Comparison of ENCODE assay signal across 10 cellular contexts in genomic region chr22:31230155-31230870, GRCh38. TPM values are rescaled to one million over a fixed set of nuclear protein-coding genes. Genes with fewer than 3 reads are reported as not detected.
A peak's percentile ranks its signal among the peaks of the same experiment; 100 is the strongest.
DNase-seq lines count a peak whose midpoint lies in the region; ATAC-seq and TF ChIP-seq lines count a peak whose summit lies in the region.
"Had no signal": no experiment of that assay in that cellular context is flagged by ENCODE, and none has a peak within 500 bp of the region (broad histone marks: within the 10 kb centered on the region; RNA-seq: fewer than 3 reads in every experiment).

No MANE protein-coding gene starts in this region.

- H3K4me3 Mint-ChIP-seq in MCF 10A (ENCODE audit: unreplicated experiment), result no peak overlapping the region
- H3K4me3 Mint-ChIP-seq: activated B cell treated with CpG ODN at 0.5 μM for 24 hours had no signal

- H2AK5ac ChIP-seq in mesendoderm (ENCODE audit: low read length), result no peak overlapping the region

- BruUV-seq in MCF 10A (replicated peaks; lab: Mats Ljungman, UMichigan), result no TSS peak
- no TSS peak for BruUV-seq in mammary epithelial cell (replicated peaks; lab: Mats Ljungman, UMichigan)

- H3K36me3 ChIP-seq in mammary epithelial cell (ENCODE audit: insufficient read depth, low read length), result no peaks in the 10 kb centered on the region
- H3K36me3 ChIP-seq in body of pancreas (replicated peaks in 1 of 2; ENCODE audit: insufficient read depth in 1 of 2, low read depth in 2 of 2), result no peaks in the 10 kb centered on the region
- no peaks in the 10 kb centered on the region for H3K36me3 ChIP-seq in mesendoderm (ENCODE audit: control insufficient read depth, insufficient read depth, low read length)

- no peaks in the 10 kb centered on the region for H4K20me1 ChIP-seq in mammary epithelial cell (ENCODE audit: insufficient read depth, low read length)

- intact Hi-C loops in MCF 10A (cut with micrococcal nuclease), result no loop called here
- intact Hi-C loops in mammary epithelial cell (cut with micrococcal nuclease), result loop anchor here (2.0 to 10.0 kb wide), 4 partner anchors 18 to 466 kb away; partner anchors contain the start of genes LIMK2 and RNF185
- intact Hi-C loops in body of pancreas (cut with DNase I), result no loop called here

- peaks cover 9% of the 10 kb centered on the region for H3K79me1 ChIP-seq in mesendoderm (ENCODE audit: low read length)

- H3K79me2 ChIP-seq in mammary epithelial cell (ENCODE audit: insufficient read depth, low read length) (peaks cover 13% of the 10 kb centered on the region), mesendoderm (ENCODE audit: control insufficient read depth, insufficient read depth, low read length) (peaks cover 3% of the 10 kb centered on the region)

- H4K8ac ChIP-seq in mesendoderm (ENCODE audit: low read depth, low read length), result no peak overlapping the region

- H3K9ac ChIP-seq in mammary epithelial cell (ENCODE audit: insufficient read depth, low read length) (no peak overlapping the region), mesendoderm (ENCODE audit: low read length) (peak overlapping the region; percentile 16)

- H3K56ac ChIP-seq in mesendoderm (ENCODE audit: low read length), result no peak overlapping the region

- H3K27ac ChIP-seq in mammary epithelial cell (ENCODE audit: insufficient read depth, low read depth, low read length), result no peak overlapping the region
- peak overlapping the region; percentile 50 to 85 (median 70) for H3K27ac ChIP-seq in body of pancreas
- H3K27ac ChIP-seq in mesendoderm (ENCODE audit: low read depth, low read length), result no peak overlapping the region

- H3K4ac ChIP-seq in mesendoderm (ENCODE audit: low read depth, low read length), result no peak overlapping the region

- H3K27me3 ChIP-seq in mammary epithelial cell (ENCODE audit: insufficient read depth, low read length) (no peaks in the 10 kb centered on the region), body of pancreas (no peaks in the 10 kb centered on the region), mesendoderm (ENCODE audit: insufficient read depth, low read length, poor library complexity) (no peaks in the 10 kb centered on the region)

- peaks cover 16% of the 10 kb centered on the region for H3K36me3 Mint-ChIP-seq in MCF 10A (ENCODE audit: insufficient read depth, unreplicated experiment)

- H3K9me3 Mint-ChIP-seq in MCF 10A (ENCODE audit: unreplicated experiment), result no peaks in the 10 kb centered on the region
- H3K9me3 Mint-ChIP-seq: activated B cell treated with CpG ODN at 0.5 μM for 24 hours had no signal

- in situ Hi-C loops in mammary epithelial cell (cut with MboI; ENCODE audit: low sequenced_read_pairs in 2 of 2), result no loop called here

- dilution Hi-C loops in mammary epithelial cell (cut with HindIII; ENCODE audit: low sequenced_read_pairs), result no loop called here

- no peak overlapping the region for H3K4me3 ChIP-seq in mammary epithelial cell (replicated peaks in 1 of 3; ENCODE audit: insufficient read depth in 1 of 3, low read depth in 2 of 3, low read length in 3 of 3)
- H3K4me3 ChIP-seq in body of pancreas, result no peak overlapping the region
- H3K4me3 ChIP-seq in mesendoderm (ENCODE audit: low read length), result no peak overlapping the region

- no peak for TF ChIP-seq POLR2A in body of pancreas (IDR thresholded peaks at IDR 0.05)

- whole genome bisulfite sequencing in mammary epithelial cell (ENCODE audit: low coverage, missing lambda C conversion rate), result 95% methylated on average over 6 of the region's 6 CpGs
- WGBS in body of pancreas, 2 donors, result 29 to 50% methylated on average over 6 of the region's 6 CpGs
- no CpG with 5 or more reads among the region's 6 CpGs for WGBS in mesendoderm (ENCODE audit: extremely low coverage, insufficient coverage, low lambda C conversion rate)

- peaks cover 12% of the 10 kb centered on the region for H3K4me1 Mint-ChIP-seq in MCF 10A (ENCODE audit: insufficient read depth, unreplicated experiment)

- no peak for TF ChIP-seq CTCF in MCF 10A (IDR thresholded peaks at IDR 0.05; ENCODE audit: unreplicated experiment)
- TF ChIP-seq CTCF in mammary epithelial cell (conservative IDR thresholded peaks at IDR 0.05 in 1 of 2, IDR thresholded peaks at IDR 0.05 in 1 of 2; ENCODE audit: extremely low read depth in 1 of 2, insufficient read depth in 1 of 2, low read depth in 1 of 2, low read length in 2 of 2), result no peak
- no peak for TF ChIP-seq CTCF in body of pancreas (IDR thresholded peaks at IDR 0.05)

- CTCF ChIA-PET in MCF 10A (lab: Yijun Ruan, JAX), result interaction anchor here (0.6 to 6.4 kb wide), 22 partner anchors 8 to 984 kb away, joined by 3 to 62 read pairs (median 5); partner anchors contain the start of genes LIMK2, PLA2G3 and SELENOM
- CTCF ChIA-PET in mammary epithelial cell (lab: Charles Lee; ENCODE audit: low non-redundant PET), result interaction anchor here (0.5 to 0.7 kb wide), 2 partner anchors 11 to 51 kb away, joined by 3 read pairs; no protein-coding TSS in a partner anchor

- peak overlapping the region; percentile 63 for H3K27ac Mint-ChIP-seq in MCF 10A (ENCODE audit: low read depth, unreplicated experiment)

- H2BK15ac ChIP-seq in mesendoderm (replicated peaks; ENCODE audit: low read depth), result no peak overlapping the region

- H2AFZ ChIP-seq in mammary epithelial cell (ENCODE audit: low read depth, low read length), result no peak overlapping the region

- H2BK5ac ChIP-seq in mesendoderm (ENCODE audit: low read length), result no peak overlapping the region

- H3K9me3 ChIP-seq in mammary epithelial cell (replicated peaks; ENCODE audit: insufficient read depth, low read length) (no peaks in the 10 kb centered on the region), body of pancreas (no peaks in the 10 kb centered on the region)

- no peak overlapping the region for H2BK120ac ChIP-seq in mesendoderm (ENCODE audit: low read depth, low read length)

- no peak for DNase-seq in MCF 10A (ENCODE audit: unreplicated experiment)
- no peak for DNase-seq in mammary epithelial cell
- peak in 1 of 4 donors; percentile 65 for DNase-seq in body of pancreas
- DNase-seq in mesendoderm, result no peak
- no peak for DNase-seq in midbrain (lab: John Stamatoyannopoulos, UW)
- no peak for DNase-seq in NCI-H1694 (lab: John Stamatoyannopoulos, UW)
- DNase-seq: activated B cell treated with CpG ODN at 0.5 μM for 24 hours, DMS79 treated with DMSO at 0.1 percent for 48 hours had no signal

- no peak overlapping the region for H3K23ac ChIP-seq in mesendoderm (ENCODE audit: low read length)

- H3K4me1 ChIP-seq in mammary epithelial cell (ENCODE audit: insufficient read depth, low read length), result peaks cover 3% of the 10 kb centered on the region
- H3K4me1 ChIP-seq in body of pancreas, result peaks cover 43% of the 10 kb centered on the region
- no peaks in the 10 kb centered on the region for H3K4me1 ChIP-seq in mesendoderm (ENCODE audit: control insufficient read depth, low read depth, low read length)

- no peak overlapping the region for H3K18ac ChIP-seq in mesendoderm (ENCODE audit: low read length)

- no peaks in the 10 kb centered on the region for H3K27me3 Mint-ChIP-seq in MCF 10A (ENCODE audit: insufficient read depth, unreplicated experiment)
- H3K27me3 Mint-ChIP-seq: activated B cell treated with CpG ODN at 0.5 μM for 24 hours had no signal

- ATAC-seq in body of pancreas (peak; percentile 55), HG03565 (IDR thresholded peaks at IDR 0.05; ENCODE audit: unreplicated experiment) (no peak), HG02678 (IDR thresholded peaks at IDR 0.05; ENCODE audit: unreplicated experiment) (no peak)

- POLR2A ChIA-PET in MCF 10A (lab: Yijun Ruan, JAX), result interaction anchor here (0.6 to 4.6 kb wide), 9 partner anchors 11 to 122 kb away, joined by 3 to 32 read pairs (median 6); partner anchors contain the start of genes LIMK2, RNF185 and SELENOM

- no peak overlapping the region for H4K5ac ChIP-seq in mesendoderm (ENCODE audit: low read length)

- no peak overlapping the region for H3K4me2 ChIP-seq in mammary epithelial cell (ENCODE audit: insufficient read depth, low read depth, low read length)
- no peak overlapping the region for H3K4me2 ChIP-seq in mesendoderm (ENCODE audit: low read length)

RNA-seq across cellular contexts. Expression of gene LIMK2, which starts 18.2 kb away (rescaled TPM):
- total RNA-seq in MCF 10A (2022), result 74.4 and 126 TPM in 2 replicates
- 100 to 1,000 TPM; 176 to 484 TPM for total RNA-seq in mammary epithelial cell
- 25.9 TPM for polyA plus RNA-seq in mammary epithelial cell
- 123 TPM for polyA minus RNA-seq in mammary epithelial cell
- total RNA-seq in body of pancreas, result 10 to 100 TPM; 27.5 to 79.8 TPM
- 30.4 TPM for polyA plus RNA-seq in mesendoderm (2013, experiment 1 of 2)
- 31.2 TPM for polyA plus RNA-seq in mesendoderm (2013, experiment 2 of 2)

Comparison
In these comparisons a context has a peak if more than half of its experiments do, and no peak if none do; other contexts are left out.
1. H3K27ac ChIP-seq: peak in body of pancreas (4 of 4); none in mammary epithelial cell (single experiment) and mesendoderm (single experiment).